ENCODE assay signal across 8 cellular contexts in genomic region chr15:98651581-98652220, GRCh38. TPM values are rescaled to one million over a fixed set of nuclear protein-coding genes. Genes with fewer than 3 reads are reported as not detected.
DNase-seq lines count a peak whose midpoint lies in the region; TF ChIP-seq lines count a peak whose summit lies in the region.

No MANE protein-coding gene starts in this region.

- H3K4me3 ChIP-seq in KMS-11 (IDR thresholded peaks at IDR 0.05; ENCODE audit: insufficient read depth, low read depth, low read length) (no peak overlapping the region), mucosa of stomach (ENCODE audit: low read length) (no peak overlapping the region)

- no peak overlapping the region for H3K9ac ChIP-seq in KMS-11
- H3K9ac ChIP-seq in mucosa of stomach (ENCODE audit: low read length): peak overlapping the region; percentile 77

- H3K27me3 ChIP-seq in KMS-11 (ENCODE audit: insufficient read depth, low read depth) (no peaks in the 10 kb centered on the region), mucosa of stomach (ENCODE audit: control insufficient read depth, insufficient read depth, low read length) (peaks cover 32% of the 10 kb centered on the region)

- no peak overlapping the region for H2AFZ ChIP-seq in KMS-11 (ENCODE audit: low read depth)

- H3K4me1 ChIP-seq in KMS-11 (ENCODE audit: low read depth, poor library complexity, severe bottlenecking) (peaks cover 49% of the 10 kb centered on the region), mucosa of stomach (ENCODE audit: control insufficient read depth, insufficient read depth, low read length) (peaks cover 5% of the 10 kb centered on the region)

- H3K79me2 ChIP-seq in KMS-11 (ENCODE audit: insufficient read depth, low read depth): peaks cover 75% of the 10 kb centered on the region

- no peak for TF ChIP-seq CTCF in KMS-11 (conservative IDR thresholded peaks at IDR 0.05; ENCODE audit: low read depth, low read length)
- no peak for TF ChIP-seq CTCF in chondrocyte (IDR thresholded peaks at IDR 0.05)

- peaks cover 32% of the 10 kb centered on the region for H4K20me1 ChIP-seq in KMS-11 (ENCODE audit: insufficient read depth)

- H3K27ac ChIP-seq in KMS-11: no peak overlapping the region

- H3K36me3 ChIP-seq in KMS-11 (ENCODE audit: insufficient read depth) (no peaks in the 10 kb centered on the region), mucosa of stomach (ENCODE audit: control insufficient read depth, insufficient read depth, low read length) (no peaks in the 10 kb centered on the region)

- intact Hi-C loops in posterior cingulate gyrus (cut with DNase I): loop anchor here (5.0 kb wide), 1 partner anchor 126 kb away; no protein-coding TSS in a partner anchor

- H3K36me3 Mint-ChIP-seq in chondrocyte (ENCODE audit: low read depth): peaks cover 5% of the 10 kb centered on the region

- H3K27me3 Mint-ChIP-seq in chondrocyte (ENCODE audit: low read depth): no peaks in the 10 kb centered on the region

- no peaks in the 10 kb centered on the region for H3K9me3 ChIP-seq in mucosa of stomach (ENCODE audit: control insufficient read depth, low read length)

- H3K4me2 ChIP-seq in KMS-11: peak overlapping the region; percentile 51; the same call in 1 of the 2 replicates

- H3K9me3 Mint-ChIP-seq in chondrocyte (ENCODE audit: low read depth): no peaks in the 10 kb centered on the region

- DNase-seq in AG08395 (ENCODE audit: low spot score) (peak; percentile 17), chondrocyte (ENCODE audit: low spot score) (no peak), globus pallidus (ENCODE audit: low spot score) (no peak), posterior cingulate gyrus (no peak), AML-193 (lab: John Stamatoyannopoulos, UW) (no peak), RPMI8226 (no peak)

- H3K27ac Mint-ChIP-seq in chondrocyte (ENCODE audit: unreplicated experiment): peak overlapping the region; percentile 98

- peak overlapping the region; percentile 94 for H3K4me3 Mint-ChIP-seq in chondrocyte (ENCODE audit: unreplicated experiment)

- H3K4me1 Mint-ChIP-seq in chondrocyte (ENCODE audit: low read depth): peaks cover 45% of the 10 kb centered on the region

RNA-seq across cellular contexts. Expression of gene IGF1R, which starts 3.4 kb away (rescaled TPM):
- 110 to 119 TPM (median 119 TPM) in 3 replicates for total RNA-seq in chondrocyte
